In the genomic region with DNA sequence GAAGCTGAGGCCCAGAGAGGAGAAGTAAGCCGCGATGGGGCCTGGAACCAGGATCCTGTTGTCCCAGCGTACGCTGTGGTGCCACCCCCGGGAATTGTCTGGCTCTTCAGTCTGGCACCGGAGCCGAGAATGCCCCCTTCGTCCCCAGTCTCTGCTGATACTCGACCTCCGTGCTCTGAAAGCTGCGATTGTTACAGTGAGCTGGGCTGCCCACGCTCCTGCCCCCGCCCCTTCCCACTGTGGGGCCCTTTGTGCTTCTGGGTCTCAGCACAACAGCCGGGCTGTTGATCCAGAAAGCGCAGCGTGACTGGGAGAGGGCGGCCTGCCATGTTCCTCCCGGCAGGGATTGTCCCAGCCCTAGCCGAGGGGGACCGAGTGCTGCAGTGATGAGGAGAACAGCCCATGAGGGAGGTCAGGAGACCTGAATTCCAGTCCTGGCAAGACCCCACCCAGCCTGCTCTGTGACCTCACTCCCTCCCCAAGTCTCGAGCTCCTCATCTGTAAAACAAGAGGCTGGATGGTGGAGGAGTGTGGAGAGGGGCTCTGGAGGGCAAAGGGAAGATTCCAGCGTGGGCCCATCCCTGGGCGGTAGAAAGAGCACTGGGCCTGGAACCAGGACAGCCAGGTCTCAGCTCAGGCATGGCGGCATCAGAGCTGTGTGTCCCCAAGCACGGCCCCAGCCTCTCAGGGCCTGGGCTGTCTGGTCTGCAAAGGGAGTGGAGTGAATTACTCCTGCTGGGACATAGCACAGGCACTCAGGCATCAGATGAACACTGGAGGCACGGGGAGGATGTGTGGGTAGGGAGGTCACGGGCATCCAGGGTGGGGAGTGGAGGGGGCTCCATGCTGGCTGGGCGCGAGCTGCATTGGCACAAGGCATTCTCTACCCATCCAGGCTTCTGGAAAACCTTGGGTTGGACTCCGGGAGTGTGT, we compare ENCODE assay signal across 16 cellular contexts. TPM values are rescaled to one million over a fixed set of nuclear protein-coding genes. Genes with fewer than 3 reads are reported as not detected.
DNase-seq lines count a peak whose midpoint lies in the region; ATAC-seq and TF ChIP-seq lines count a peak whose summit lies in the region.
"Had no signal": no experiment of that assay in that cellular context is flagged by ENCODE, and none has a peak within 500 bp of the region (broad histone marks: within the 10 kb centered on the region; RNA-seq: fewer than 3 reads in every experiment).

No MANE protein-coding gene starts in this region.

- CTCF ChIA-PET in HEK293 (lab: Yijun Ruan, JAX), result interaction anchor here (0.9 kb wide), 1 partner anchor 13 kb away, joined by 3 read pairs; no protein-coding TSS in a partner anchor
- CTCF ChIA-PET in activated CD4-positive, alpha-beta memory T cell treated with anti-CD3 and anti-CD28 coated beads, Interleukin-2, amount 10 ng/mL, durations not matched to agents 7 days and 5 days (lab: Charles Lee), result interaction anchor here (1.3 to 1.4 kb wide), 3 partner anchors 12 to 29 kb away, joined by 4 to 5 read pairs (median 5); no protein-coding TSS in a partner anchor

- H3K36me3 ChIP-seq in HEK293 (ENCODE audit: control insufficient read depth in 2 of 2, insufficient read depth in 1 of 2, low read length in 2 of 2), result no peaks in the 10 kb centered on the region
- H3K36me3 ChIP-seq: BE2C had no signal

- H3K27ac ChIP-seq in HEK293 (ENCODE audit: extremely low read depth, low read depth, low read length), result no peak overlapping the region

- DNase-seq in epidermal melanocyte (ENCODE audit: insufficient read length, low spot score), result peak; percentile 69
- peak; percentile 83 for DNase-seq in middle frontal gyrus (ENCODE audit: extremely low spot score, low spot score)
- DNase-seq in stimulated activated naive B cell treated with anti-CD40 and anti-IgM and Interleukin-4, amounts not matched to agents 10 μg/mL and 1 μg/mL and 100 μg/mL, for 72 hours, result no peak
- no peak for DNase-seq in cerebellar nuclear complex (lab: John Stamatoyannopoulos, UW)
- no peak for DNase-seq in NCI-H1048 (lab: John Stamatoyannopoulos, UW)
- DNase-seq in osteocyte (ENCODE audit: extremely low spot score, unreplicated experiment), result no peak
- DNase-seq in activated CD4-positive, alpha-beta memory T cell treated with anti-CD3 and anti-CD28 coated beads, Interleukin-2, amount 10 ng/mL, durations not matched to agents 7 days and 5 days, result no peak
- DNase-seq: activated CD4-positive, alpha-beta T cell treated with anti-CD3 and anti-CD28 coated beads, Interleukin-2, amount 10 ng/mL, durations not matched to agents 7 days and 5 days; BE2C; naive thymus-derived CD4-positive, alpha-beta T cell; NCI-H226; OCI-M1; stimulated activated CD4-positive, alpha-beta T cell treated with anti-CD3 and anti-CD28 coated beads, Interleukin-15, amount 100 ng/mL, for 24 hours had no signal

- H3K4me3 ChIP-seq in HEK293 (ENCODE audit: low read depth, low read length), result no peak overlapping the region

- H3K36me3 Mint-ChIP-seq in stimulated activated naive B cell treated with anti-CD40 and anti-IgM and Interleukin-4, amounts not matched to agents 10 μg/mL and 1 μg/mL and 100 μg/mL, for 72 hours, result no peaks in the 10 kb centered on the region
- H3K36me3 Mint-ChIP-seq in osteocyte (ENCODE audit: unreplicated experiment), result no peaks in the 10 kb centered on the region
- H3K36me3 Mint-ChIP-seq in activated CD4-positive, alpha-beta memory T cell treated with anti-CD3 and anti-CD28 coated beads, Interleukin-2, amount 10 ng/mL, durations not matched to agents 7 days and 5 days (ENCODE audit: low read depth), result no peaks in the 10 kb centered on the region
- H3K36me3 Mint-ChIP-seq: naive thymus-derived CD4-positive, alpha-beta T cell had no signal

- H3K9me3 ChIP-seq in HEK293 (ENCODE audit: control insufficient read depth, insufficient read depth, low read depth, low read length), result no peaks in the 10 kb centered on the region
- H3K9me3 ChIP-seq: BE2C had no signal

- no peak overlapping the region for H3K4me3 Mint-ChIP-seq in stimulated activated naive B cell treated with anti-CD40 and anti-IgM and Interleukin-4, amounts not matched to agents 10 μg/mL and 1 μg/mL and 100 μg/mL, for 72 hours
- H3K4me3 Mint-ChIP-seq in osteocyte (ENCODE audit: unreplicated experiment), result no peak overlapping the region
- H3K4me3 Mint-ChIP-seq in activated CD4-positive, alpha-beta memory T cell treated with anti-CD3 and anti-CD28 coated beads, Interleukin-2, amount 10 ng/mL, durations not matched to agents 7 days and 5 days, result no peak overlapping the region
- H3K4me3 Mint-ChIP-seq: activated CD4-positive, alpha-beta T cell treated with anti-CD3 and anti-CD28 coated beads, Interleukin-2, amount 10 ng/mL, durations not matched to agents 7 days and 5 days; central memory CD8-positive, alpha-beta T cell; naive thymus-derived CD4-positive, alpha-beta T cell; T-helper 1 cell treated with Interleukin-12 subunit alpha and Interleukin-12 subunit beta and Interleukin-4 antibody, amounts not matched to agents 30 μg/mL and 1 μg/mL, for 36 hours had no signal

- no peak for ATAC-seq in stimulated activated naive B cell treated with anti-CD40 and anti-IgM and Interleukin-4, amounts not matched to agents 10 μg/mL and 1 μg/mL and 100 μg/mL, for 72 hours (replicated peaks)
- ATAC-seq: naive thymus-derived CD4-positive, alpha-beta T cell had no signal

- peaks cover 0 to 4% of the 10 kb centered on the region in 2 donors for H3K9me3 Mint-ChIP-seq in stimulated activated naive B cell treated with anti-CD40 and anti-IgM and Interleukin-4, amounts not matched to agents 10 μg/mL and 1 μg/mL and 100 μg/mL, for 72 hours
- H3K9me3 Mint-ChIP-seq in osteocyte (ENCODE audit: unreplicated experiment), result no peaks in the 10 kb centered on the region
- H3K9me3 Mint-ChIP-seq in activated CD4-positive, alpha-beta memory T cell treated with anti-CD3 and anti-CD28 coated beads, Interleukin-2, amount 10 ng/mL, durations not matched to agents 7 days and 5 days, result no peaks in the 10 kb centered on the region
- H3K9me3 Mint-ChIP-seq: activated CD4-positive, alpha-beta T cell treated with anti-CD3 and anti-CD28 coated beads, Interleukin-2, amount 10 ng/mL, durations not matched to agents 7 days and 5 days; central memory CD8-positive, alpha-beta T cell; naive thymus-derived CD4-positive, alpha-beta T cell; T-helper 1 cell treated with Interleukin-12 subunit alpha and Interleukin-12 subunit beta and Interleukin-4 antibody, amounts not matched to agents 30 μg/mL and 1 μg/mL, for 36 hours had no signal

- H3K4me1 ChIP-seq in HEK293 (ENCODE audit: control insufficient read depth, insufficient read depth, low read length), result no peaks in the 10 kb centered on the region

- peak overlapping the region; percentile 25 for H3K27ac Mint-ChIP-seq in stimulated activated naive B cell treated with anti-CD40 and anti-IgM and Interleukin-4, amounts not matched to agents 10 μg/mL and 1 μg/mL and 100 μg/mL, for 72 hours
- H3K27ac Mint-ChIP-seq in osteocyte (ENCODE audit: unreplicated experiment), result no peak overlapping the region
- no peak overlapping the region for H3K27ac Mint-ChIP-seq in activated CD4-positive, alpha-beta memory T cell treated with anti-CD3 and anti-CD28 coated beads, Interleukin-2, amount 10 ng/mL, durations not matched to agents 7 days and 5 days
- H3K27ac Mint-ChIP-seq: activated CD4-positive, alpha-beta T cell treated with anti-CD3 and anti-CD28 coated beads, Interleukin-2, amount 10 ng/mL, durations not matched to agents 7 days and 5 days; naive thymus-derived CD4-positive, alpha-beta T cell; T-helper 1 cell treated with Interleukin-12 subunit alpha and Interleukin-12 subunit beta and Interleukin-4 antibody, amounts not matched to agents 30 μg/mL and 1 μg/mL, for 36 hours had no signal

- POLR2A ChIA-PET in HEK293 (lab: Yijun Ruan, JAX), result no interaction called here
- POLR2A ChIA-PET in activated CD4-positive, alpha-beta memory T cell treated with anti-CD3 and anti-CD28 coated beads, Interleukin-2, amount 10 ng/mL, durations not matched to agents 7 days and 5 days (lab: Charles Lee), result no interaction called here

- H3K4me1 Mint-ChIP-seq in stimulated activated naive B cell treated with anti-CD40 and anti-IgM and Interleukin-4, amounts not matched to agents 10 μg/mL and 1 μg/mL and 100 μg/mL, for 72 hours, result no peaks in the 10 kb centered on the region
- peaks cover 2% of the 10 kb centered on the region for H3K4me1 Mint-ChIP-seq in osteocyte (ENCODE audit: unreplicated experiment)
- H3K4me1 Mint-ChIP-seq in activated CD4-positive, alpha-beta memory T cell treated with anti-CD3 and anti-CD28 coated beads, Interleukin-2, amount 10 ng/mL, durations not matched to agents 7 days and 5 days, result peaks cover 23% of the 10 kb centered on the region
- H3K4me1 Mint-ChIP-seq: central memory CD8-positive, alpha-beta T cell had no signal

- peaks cover 0 to 3% of the 10 kb centered on the region in 2 donors for H3K27me3 Mint-ChIP-seq in stimulated activated naive B cell treated with anti-CD40 and anti-IgM and Interleukin-4, amounts not matched to agents 10 μg/mL and 1 μg/mL and 100 μg/mL, for 72 hours
- H3K27me3 Mint-ChIP-seq in osteocyte (ENCODE audit: unreplicated experiment), result peaks cover 3% of the 10 kb centered on the region
- H3K27me3 Mint-ChIP-seq in activated CD4-positive, alpha-beta memory T cell treated with anti-CD3 and anti-CD28 coated beads, Interleukin-2, amount 10 ng/mL, durations not matched to agents 7 days and 5 days, result no peaks in the 10 kb centered on the region
- H3K27me3 Mint-ChIP-seq: activated CD4-positive, alpha-beta T cell treated with anti-CD3 and anti-CD28 coated beads, Interleukin-2, amount 10 ng/mL, durations not matched to agents 7 days and 5 days; central memory CD8-positive, alpha-beta T cell; naive thymus-derived CD4-positive, alpha-beta T cell had no signal

- TF ChIP-seq CTCF in HEK293 (tag by site-specific recombination; IDR thresholded peaks at IDR 0.05) (no peak), osteocyte (IDR thresholded peaks at IDR 0.05) (no peak)

TF ChIP-seq in HEK293, 187 proteins besides CTCF, POLR2A, EP300 and RAD21:
- TF ChIP-seq ZNF350 (tag by site-specific recombination; IDR thresholded peaks at IDR 0.05), result no peak
- peak; percentile 63 for TF ChIP-seq EGR2 (tag by site-specific recombination; IDR thresholded peaks at IDR 0.05; ENCODE audit: low read depth)
- TF ChIP-seq ZFHX2 (tag by site-specific recombination; conservative IDR thresholded peaks at IDR 0.05), result peak; percentile 41

RNA-seq across cellular contexts. Expression of gene TSPAN15, which starts 43.6 kb away (rescaled TPM):
- 0.94 TPM in 1 of 2 replicates, not detected in the other for total RNA-seq in osteocyte
- 1 to 10 TPM; 9.0 to 9.1 TPM for total RNA-seq in activated CD4-positive, alpha-beta memory T cell treated with anti-CD3 and anti-CD28 coated beads, Interleukin-2, amount 10 ng/mL, durations not matched to agents 7 days and 5 days

Comparison
In these comparisons a context has a peak if more than half of its experiments do, and no peak if none do; other contexts are left out.
1. DNase-seq: peak in epidermal melanocyte (single experiment) and middle frontal gyrus (single experiment); none in stimulated activated naive B cell treated with anti-CD40 and anti-IgM and Interleukin-4, amounts not matched to agents 10 μg/mL and 1 μg/mL and 100 μg/mL, for 72 hours (single experiment), cerebellar nuclear complex (0 of 2), NCI-H1048 (single experiment), osteocyte (single experiment) and activated CD4-positive, alpha-beta memory T cell treated with anti-CD3 and anti-CD28 coated beads, Interleukin-2, amount 10 ng/mL, durations not matched to agents 7 days and 5 days (single experiment).